17 cellular contexts compared by ENCODE assay signal in the genomic region with DNA sequence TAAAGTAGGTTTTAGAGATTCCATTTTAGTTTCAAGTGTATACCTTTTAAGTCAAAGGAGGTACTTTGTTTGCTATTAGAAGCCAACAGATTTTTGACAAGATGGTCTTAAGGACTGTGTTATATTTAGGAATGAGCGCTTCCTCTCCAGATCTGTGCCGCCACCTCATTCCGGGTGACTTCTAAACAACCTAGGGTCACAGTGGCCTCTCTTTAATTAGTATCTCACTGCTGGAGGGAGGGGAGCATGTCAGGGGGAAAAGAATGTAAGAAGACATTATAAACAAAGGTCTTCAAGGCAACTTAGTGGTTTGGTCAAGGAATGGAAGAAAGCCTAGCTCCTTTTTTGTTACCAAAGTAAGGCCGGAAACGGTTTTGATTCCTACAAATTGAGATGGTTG.
DNase-seq lines count a peak whose midpoint lies in the region; ATAC-seq and FAIRE-seq lines count a peak whose summit lies in the region.
"Had no signal": no experiment of that assay in that cellular context is flagged by ENCODE, and none has a peak within 500 bp of the region (broad histone marks: within the 10 kb centered on the region; RNA-seq: fewer than 3 reads in every experiment).

No MANE protein-coding gene starts in this region.

- no peak for ATAC-seq in activated CD4-positive, alpha-beta T cell treated with anti-CD3 and anti-CD28 coated beads for 36 hours
- ATAC-seq in T-cell (replicated peaks in 1 of 4) (no peak), HG02840 (IDR thresholded peaks at IDR 0.05; ENCODE audit: low FRiP score, unreplicated experiment) (no peak)
- ATAC-seq: Panc1, T-helper 17 cell had no signal

- H3K27me3 Mint-ChIP-seq in activated CD4-positive, alpha-beta T cell treated with anti-CD3 and anti-CD28 coated beads for 36 hours = no peaks in the 10 kb centered on the region
- no peaks in the 10 kb centered on the region for H3K27me3 Mint-ChIP-seq in T-cell
- H3K27me3 Mint-ChIP-seq in immature natural killer cell (ENCODE audit: low read depth in 3 of 3) = no peaks in the 10 kb centered on the region
- H3K27me3 Mint-ChIP-seq: T-helper 17 cell had no signal

- no peaks in the 10 kb centered on the region for H3K27me3 ChIP-seq in small intestine (ENCODE audit: control insufficient read depth in 2 of 2, insufficient read depth in 2 of 2, low read length in 2 of 2)
- H3K27me3 ChIP-seq: brain microvascular endothelial cell had no signal

- H3K4me3 ChIP-seq in small intestine (ENCODE audit: low read depth in 1 of 2, low read length in 2 of 2) = no peak overlapping the region
- H3K4me3 ChIP-seq: HAP-1 had no signal

- peak overlapping the region; percentile 65 for H3K27ac Mint-ChIP-seq in activated CD4-positive, alpha-beta T cell treated with anti-CD3 and anti-CD28 coated beads for 36 hours
- peak overlapping the region; percentile 53 to 81 for H3K27ac Mint-ChIP-seq in T-cell
- H3K27ac Mint-ChIP-seq in immature natural killer cell = peak overlapping the region in 4 of 6 donors; percentile 23 to 87 (median 79)

- peak overlapping the region; percentile 11 to 70 for H3K27ac ChIP-seq in small intestine (ENCODE audit: low read depth in 1 of 2, low read length in 1 of 2)
- H3K27ac ChIP-seq: brain microvascular endothelial cell, HL-60 had no signal

- POLR2A ChIA-PET in activated CD4-positive, alpha-beta T cell treated with anti-CD3 and anti-CD28 coated beads for 36 hours (lab: Charles Lee) = no interaction called here
- POLR2A ChIA-PET in T-cell (lab: Charles Lee) = interaction anchor here in 1 of 2 donors (0.9 to 1.1 kb wide), 3 partner anchors 14 to 24 kb away, joined by 3 read pairs; no protein-coding TSS in a partner anchor

- no peak for FAIRE-seq in small intestine (lab: Jason Lieb, UNC)

- H3K36me3 ChIP-seq in small intestine (ENCODE audit: control insufficient read depth in 2 of 2, insufficient read depth in 2 of 2, low read length in 2 of 2) = no peaks in the 10 kb centered on the region
- H3K36me3 ChIP-seq: brain microvascular endothelial cell, HAP-1 had no signal

- peaks cover 0 to 12% of the 10 kb centered on the region in 2 donors for H3K4me1 ChIP-seq in small intestine (ENCODE audit: control insufficient read depth in 2 of 2, insufficient read depth in 1 of 2, low read depth in 1 of 2, low read length in 1 of 2)

- H3K9me3 Mint-ChIP-seq in activated CD4-positive, alpha-beta T cell treated with anti-CD3 and anti-CD28 coated beads for 36 hours (ENCODE audit: low read depth) = peaks cover 6% of the 10 kb centered on the region
- H3K9me3 Mint-ChIP-seq in T-cell (peaks cover 0 to 7% (median 4%) of the 10 kb centered on the region in 3 donors), immature natural killer cell (no peaks in the 10 kb centered on the region)

- DNase-seq in activated CD4-positive, alpha-beta T cell treated with anti-CD3 and anti-CD28 coated beads for 36 hours = no peak
- no peak for DNase-seq in activated CD4-positive, alpha-beta T cell treated with anti-CD3 and anti-CD28 coated beads, Interleukin-2, amount 50 U/mL, for 1 hour
- DNase-seq in T-cell = no peak
- no peak for DNase-seq in immature natural killer cell
- no peak for DNase-seq in small intestine
- DNase-seq in inferior parietal cortex (ENCODE audit: extremely low spot score) = no peak
- no peak for DNase-seq in NCI-H774 (lab: John Stamatoyannopoulos, UW)
- DNase-seq: activated CD4-positive, alpha-beta T cell treated with anti-CD3 and anti-CD28 coated beads, Interleukin-2, amount 50 U/mL, for 48 hours; activated effector memory CD4-positive, alpha-beta T cell treated with anti-CD3 and anti-CD28 coated beads, Interleukin-2, amount 50 U/mL, for 16 hours; brain microvascular endothelial cell; effector CD4-positive, alpha-beta T cell; foreskin melanocyte; T-helper 17 cell had no signal

- H3K4me1 Mint-ChIP-seq in activated CD4-positive, alpha-beta T cell treated with anti-CD3 and anti-CD28 coated beads for 36 hours = peaks cover 60% of the 10 kb centered on the region
- H3K4me1 Mint-ChIP-seq in T-cell (peaks cover 63 to 73% (median 71%) of the 10 kb centered on the region in 3 donors), immature natural killer cell (peaks cover 60 to 82% of the 10 kb centered on the region in 2 donors)

- 79 to 95% (median 93%) methylated on average over 5 of the region's 5 CpGs for WGBS in small intestine, 3 donors

- H3K9me3 ChIP-seq in small intestine (ENCODE audit: control insufficient read depth, low read depth) = no peaks in the 10 kb centered on the region
- H3K9me3 ChIP-seq: HAP-1 had no signal

- H3K36me3 Mint-ChIP-seq in activated CD4-positive, alpha-beta T cell treated with anti-CD3 and anti-CD28 coated beads for 36 hours (ENCODE audit: low read depth) = peaks cover 24% of the 10 kb centered on the region
- H3K36me3 Mint-ChIP-seq in T-cell = peaks cover 25% of the 10 kb centered on the region
- H3K36me3 Mint-ChIP-seq in immature natural killer cell = peaks cover 0 to 3% (median 0%) of the 10 kb centered on the region in 3 donors

- intact Hi-C loops in activated CD4-positive, alpha-beta T cell treated with anti-CD3 and anti-CD28 coated beads for 36 hours (cut with DNase I, micrococcal nuclease) = loop anchor here in 1 of 2 experiments (10.0 kb wide), 1 partner anchor 488 kb away; no protein-coding TSS in a partner anchor

- CTCF ChIA-PET in activated CD4-positive, alpha-beta T cell treated with anti-CD3 and anti-CD28 coated beads for 36 hours (lab: Charles Lee) = interaction anchor here (0.5 to 3.0 kb wide), 6 partner anchors 15 to 317 kb away, joined by 3 to 11 read pairs (median 4); no protein-coding TSS in a partner anchor
- CTCF ChIA-PET in T-cell (lab: Charles Lee) = interaction anchor here in 1 of 2 donors (0.8 kb wide), 1 partner anchor 63 kb away, joined by 3 read pairs; no protein-coding TSS in a partner anchor

- H3K4me3 Mint-ChIP-seq in activated CD4-positive, alpha-beta T cell treated with anti-CD3 and anti-CD28 coated beads for 36 hours = no peak overlapping the region
- H3K4me3 Mint-ChIP-seq in T-cell = peak overlapping the region in 1 of 3 donors; percentile 38
- peak overlapping the region in 2 of 5 donors; percentile 41 to 56 for H3K4me3 Mint-ChIP-seq in immature natural killer cell
- H3K4me3 Mint-ChIP-seq: T-helper 17 cell had no signal
